Comparison of ENCODE assay signal across 12 cellular contexts in genomic region chr4:184818216-184818564, GRCh38. TPM values are rescaled to one million over a fixed set of nuclear protein-coding genes. Genes with fewer than 3 reads are reported as not detected.
DNase-seq lines count a peak whose midpoint lies in the region; ATAC-seq and TF ChIP-seq lines count a peak whose summit lies in the region.
"Had no signal": no experiment of that assay in that cellular context is flagged by ENCODE, and none has a peak within 500 bp of the region (broad histone marks: within the 10 kb centered on the region; RNA-seq: fewer than 3 reads in every experiment).

No MANE protein-coding gene starts in this region.

- peaks cover 19 to 60% (median 42%) of the 10 kb centered on the region in 4 donors for H3K4me1 Mint-ChIP-seq in CD4-positive, CD25-positive, alpha-beta regulatory T cell
- H3K4me1 Mint-ChIP-seq in HFFc6 (ENCODE audit: low read depth): peaks cover 20% of the 10 kb centered on the region

- H3K4me3 Mint-ChIP-seq in CD4-positive, CD25-positive, alpha-beta regulatory T cell: peak overlapping the region in 2 of 4 donors; percentile 29 to 32
- H3K4me3 Mint-ChIP-seq in HFFc6: no peak overlapping the region
- H3K4me3 Mint-ChIP-seq: activated naive CD8-positive, alpha-beta T cell treated with anti-CD3 and anti-CD28 coated beads, Interleukin-2, amount 50 U/mL, for 24 hours; GM23338 had no signal

- H3K27ac ChIP-seq in CD4-positive, CD25-positive, alpha-beta regulatory T cell (ENCODE audit: insufficient read depth, low read length, poor library complexity, severe bottlenecking): no peak overlapping the region
- H3K27ac ChIP-seq: PC-9 had no signal

- peak in 1 of 2 donors; percentile 27 for ATAC-seq in CD4-positive, CD25-positive, alpha-beta regulatory T cell (ENCODE audit: low read depth in 2 of 2)
- ATAC-seq in GM18858 (IDR thresholded peaks at IDR 0.05; ENCODE audit: unreplicated experiment) (peak; percentile 42), GM21737 (IDR thresholded peaks at IDR 0.05; ENCODE audit: unreplicated experiment) (peak; percentile 31), HG03565 (IDR thresholded peaks at IDR 0.05; ENCODE audit: unreplicated experiment) (peak; percentile 38), GM19328 (IDR thresholded peaks at IDR 0.05; ENCODE audit: unreplicated experiment) (no peak), omental fat pad (ENCODE audit: low FRiP score) (no peak)
- ATAC-seq: activated naive CD8-positive, alpha-beta T cell treated with anti-CD3 and anti-CD28 coated beads, Interleukin-2, amount 50 U/mL, for 24 hours; GM23338 had no signal

- DNase-seq in CD4-positive, CD25-positive, alpha-beta regulatory T cell: peak in 2 of 3 donors; percentile 12 to 68
- DNase-seq in HFFc6 (no peak), omental fat pad (ENCODE audit: low spot score) (no peak)
- DNase-seq in activated naive CD4-positive, alpha-beta T cell treated with Interleukin-2 at 50 U/mL for 16 hours: no peak
- DNase-seq: activated CD4-positive, CD25-positive, alpha-beta regulatory T cell; activated naive CD8-positive, alpha-beta T cell treated with anti-CD3 and anti-CD28 coated beads, Interleukin-2, amount 50 U/mL, for 24 hours; PC-9 had no signal

- peaks cover 23% of the 10 kb centered on the region for H3K4me1 ChIP-seq in CD4-positive, CD25-positive, alpha-beta regulatory T cell (ENCODE audit: control insufficient read depth, insufficient read depth, low read length, poor library complexity, severe bottlenecking)

- H3K9me3 ChIP-seq in CD4-positive, CD25-positive, alpha-beta regulatory T cell (ENCODE audit: control insufficient read depth in 2 of 2, low read length in 2 of 2): no peaks in the 10 kb centered on the region

- H3K36me3 ChIP-seq in CD4-positive, CD25-positive, alpha-beta regulatory T cell (ENCODE audit: control insufficient read depth, insufficient read depth, low read length): no peaks in the 10 kb centered on the region

- H3K9me3 Mint-ChIP-seq in CD4-positive, CD25-positive, alpha-beta regulatory T cell: no peaks in the 10 kb centered on the region
- H3K9me3 Mint-ChIP-seq in HFFc6: no peaks in the 10 kb centered on the region
- H3K9me3 Mint-ChIP-seq: activated naive CD8-positive, alpha-beta T cell treated with anti-CD3 and anti-CD28 coated beads, Interleukin-2, amount 50 U/mL, for 24 hours; GM23338 had no signal

- no peaks in the 10 kb centered on the region for H3K27me3 Mint-ChIP-seq in CD4-positive, CD25-positive, alpha-beta regulatory T cell
- no peaks in the 10 kb centered on the region for H3K27me3 Mint-ChIP-seq in HFFc6 (ENCODE audit: insufficient read depth)
- H3K27me3 Mint-ChIP-seq: activated naive CD8-positive, alpha-beta T cell treated with anti-CD3 and anti-CD28 coated beads, Interleukin-2, amount 50 U/mL, for 24 hours had no signal

- H3K4me3 ChIP-seq in CD4-positive, CD25-positive, alpha-beta regulatory T cell (ENCODE audit: low read depth, low read length): peak overlapping the region; percentile 15
- H3K4me3 ChIP-seq: GM23338, PC-9 had no signal

- no peaks in the 10 kb centered on the region for H3K27me3 ChIP-seq in CD4-positive, CD25-positive, alpha-beta regulatory T cell (ENCODE audit: control insufficient read depth, insufficient read depth, low read length)

- H3K36me3 Mint-ChIP-seq in CD4-positive, CD25-positive, alpha-beta regulatory T cell: no peaks in the 10 kb centered on the region
- no peaks in the 10 kb centered on the region for H3K36me3 Mint-ChIP-seq in HFFc6 (ENCODE audit: low read depth)

- H3K27ac Mint-ChIP-seq in CD4-positive, CD25-positive, alpha-beta regulatory T cell: peak overlapping the region in 1 of 3 donors; percentile 67
- H3K27ac Mint-ChIP-seq in HFFc6: no peak overlapping the region
- H3K27ac Mint-ChIP-seq: activated naive CD8-positive, alpha-beta T cell treated with anti-CD3 and anti-CD28 coated beads, Interleukin-2, amount 50 U/mL, for 24 hours; GM23338 had no signal

- TF ChIP-seq CTCF in HFFc6 (IDR thresholded peaks at IDR 0.05) (no peak), omental fat pad (IDR thresholded peaks at IDR 0.05) (no peak)

RNA-seq across cellular contexts. Expression of gene ACSL1, which starts 7.6 kb away (rescaled TPM):
- total RNA-seq in CD4-positive, CD25-positive, alpha-beta regulatory T cell: 21.0 TPM
- 1 to 10 TPM; 6.8 to 9.9 (median 8.2) TPM for polyA plus RNA-seq in CD4-positive, CD25-positive, alpha-beta regulatory T cell
- total RNA-seq in HFFc6 (2021; fragmentation: NEBNext Ultra II Directional; extraction: Animal tissue kit (Norgen Biotek cat#: 25700)): 10 to 100 TPM; 21.7 to 24.0 (median 22.9) TPM
- total RNA-seq in omental fat pad: 1,000 to 10,000 TPM in 2 of 4 donors, 100 to 1,000 TPM in 2; 577 to 1,142 (median 917) TPM

Comparison
In these comparisons a context has a peak if more than half of its experiments do, and no peak if none do; other contexts are left out.
1. ATAC-seq: peak in GM18858 (single experiment), GM21737 (single experiment) and HG03565 (single experiment); none in GM19328 (single experiment) and omental fat pad (single experiment).
2. DNase-seq: peak in CD4-positive, CD25-positive, alpha-beta regulatory T cell (2 of 3); none in HFFc6 (single experiment), omental fat pad (single experiment) and activated naive CD4-positive, alpha-beta T cell treated with Interleukin-2 at 50 U/mL for 16 hours (single experiment).
3. RNA of gene ACSL1, which starts 7.6 kb away (total RNA-seq): 577 to 1,142 TPM in omental fat pad; 21.7 to 24.0 TPM in HFFc6 and 21.0 TPM in CD4-positive, CD25-positive, alpha-beta regulatory T cell (single experiment); every median in the first group is over 10 times any median in the second.